ENCODE assay signal across 1 cellular context in genomic region chr7:158858592-158859503, GRCh38.
TF ChIP-seq lines count a peak whose summit lies in the region.

No MANE protein-coding gene starts in this region.

TF ChIP-seq in HepG2, 621 proteins besides CTCF, POLR2A, EP300 and RAD21:
- TF ChIP-seq ZFP82 (CRISPR knock-in tag; IDR thresholded peaks at IDR 0.05; ENCODE audit: borderline replicate concordance): no peak
- no peak for TF ChIP-seq ZSCAN9 (CRISPR knock-in tag; IDR thresholded peaks at IDR 0.05; ENCODE audit: borderline replicate concordance)
- no peak for TF ChIP-seq SRY (CRISPR knock-in tag; IDR thresholded peaks at IDR 0.05)
- no peak for TF ChIP-seq KLF15 (CRISPR knock-in tag; IDR thresholded peaks at IDR 0.05; ENCODE audit: borderline replicate concordance)
- TF ChIP-seq ZSCAN21 (CRISPR knock-in tag; IDR thresholded peaks at IDR 0.05; ENCODE audit: borderline replicate concordance): no peak
- TF ChIP-seq MAZ (IDR thresholded peaks at IDR 0.05; ENCODE audit: borderline replicate concordance, low read depth, low read length): no peak
- TF ChIP-seq MAZ (CRISPR knock-in tag; IDR thresholded peaks at IDR 0.05; ENCODE audit: low read depth): no peak
- no peak for TF ChIP-seq ADNP (CRISPR knock-in tag; IDR thresholded peaks at IDR 0.05)
- TF ChIP-seq SSRP1 (CRISPR knock-in tag; IDR thresholded peaks at IDR 0.05): no peak
- no peak for TF ChIP-seq ZBTB34 (CRISPR knock-in tag; IDR thresholded peaks at IDR 0.05)
- TF ChIP-seq SETDB1 (CRISPR knock-in tag; IDR thresholded peaks at IDR 0.05; ENCODE audit: borderline replicate concordance): no peak
- TF ChIP-seq ZKSCAN8 (CRISPR knock-in tag; IDR thresholded peaks at IDR 0.05; ENCODE audit: borderline replicate concordance): no peak
- TF ChIP-seq ZNF549 (CRISPR knock-in tag; IDR thresholded peaks at IDR 0.05): no peak
- TF ChIP-seq NAIF1 (CRISPR knock-in tag; IDR thresholded peaks at IDR 0.05; ENCODE audit: borderline replicate concordance): no peak
- TF ChIP-seq RARG (CRISPR knock-in tag; IDR thresholded peaks at IDR 0.05; ENCODE audit: low read depth): no peak
- TF ChIP-seq ZNF660 (CRISPR knock-in tag; IDR thresholded peaks at IDR 0.05; ENCODE audit: borderline replicate concordance, low read depth): no peak
- peak; percentile 79 for TF ChIP-seq HNRNPK (IDR thresholded peaks at IDR 0.05; ENCODE audit: low read depth, low read length, poor library complexity, severe bottlenecking)
- peak; percentile 41; the same call in 1 of the 2 replicates for TF ChIP-seq ZSCAN25 (CRISPR knock-in tag; IDR thresholded peaks at IDR 0.05)
